In the genomic region with DNA sequence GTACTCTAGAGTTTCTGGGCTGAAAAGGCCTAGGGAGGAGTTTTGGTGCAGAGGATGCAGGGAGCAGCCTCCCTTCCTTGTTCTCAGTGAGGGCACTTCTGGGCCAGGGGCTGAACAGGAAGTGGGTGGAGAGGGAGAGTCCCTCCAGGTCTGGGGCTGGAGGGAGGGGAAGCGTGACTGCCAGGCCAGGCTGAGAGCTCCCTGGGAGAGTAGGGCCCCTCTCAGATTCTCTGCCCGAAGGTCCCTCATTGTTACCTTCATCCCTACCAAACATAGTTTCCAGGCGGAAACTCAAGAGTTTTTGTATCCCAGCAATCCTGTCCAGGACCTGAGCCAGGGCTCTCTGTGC, we compare ENCODE assay signal across 11 cellular contexts. TPM values are rescaled to one million over a fixed set of nuclear protein-coding genes. Genes with fewer than 3 reads are reported as not detected.
DNase-seq lines count a peak whose midpoint lies in the region; ATAC-seq lines count a peak whose summit lies in the region.
"Had no signal": no experiment of that assay in that cellular context is flagged by ENCODE, and none has a peak within 500 bp of the region (broad histone marks: within the 10 kb centered on the region; RNA-seq: fewer than 3 reads in every experiment).

No MANE protein-coding gene starts in this region.

- H3K4me1 Mint-ChIP-seq in CD4-positive, alpha-beta memory T cell: peaks cover 10 to 26% (median 16%) of the 10 kb centered on the region in 4 donors

- peak overlapping the region; percentile 7 for H3K18ac ChIP-seq in mesendoderm (ENCODE audit: low read length)

- peak overlapping the region in 3 of 7 donors; percentile 4 to 80 (median 25) for H3K27ac Mint-ChIP-seq in CD4-positive, alpha-beta memory T cell
- H3K27ac Mint-ChIP-seq: stimulated activated memory B cell treated with anti-CD40 and anti-IgM and Interleukin-4, amounts not matched to agents 10 μg/mL and 1 μg/mL and 100 μg/mL, for 72 hours had no signal

- H2BK120ac ChIP-seq in mesendoderm (ENCODE audit: low read depth, low read length): no peak overlapping the region

- no CpG with 5 or more reads among the region's 3 CpGs for WGBS in mesendoderm (ENCODE audit: extremely low coverage, insufficient coverage, low lambda C conversion rate)

- peak overlapping the region; percentile 33 for H2AK5ac ChIP-seq in mesendoderm (ENCODE audit: low read length)

- H3K23ac ChIP-seq in mesendoderm (ENCODE audit: low read length): no peak overlapping the region

- H3K9ac ChIP-seq in mesendoderm (ENCODE audit: low read length): peak overlapping the region; percentile 12

- POLR2A ChIA-PET in CD4-positive, alpha-beta memory T cell (lab: Charles Lee; ENCODE audit: partially characterized antibody): no interaction called here

- no peaks in the 10 kb centered on the region for H3K9me3 ChIP-seq in CD4-positive, alpha-beta memory T cell (ENCODE audit: control insufficient read depth in 1 of 2, low read length in 2 of 2)

- H3K27me3 ChIP-seq in mesendoderm (ENCODE audit: insufficient read depth, low read length, poor library complexity): no peaks in the 10 kb centered on the region
- H3K27me3 ChIP-seq in CD4-positive, alpha-beta memory T cell (ENCODE audit: insufficient read depth, low read length): no peaks in the 10 kb centered on the region

- no peak overlapping the region for H4K5ac ChIP-seq in mesendoderm (ENCODE audit: low read length)

- H3K9me3 Mint-ChIP-seq in CD4-positive, alpha-beta memory T cell: no peaks in the 10 kb centered on the region
- H3K9me3 Mint-ChIP-seq: stimulated activated memory B cell treated with anti-CD40 and anti-IgM and Interleukin-4, amounts not matched to agents 10 μg/mL and 1 μg/mL and 100 μg/mL, for 72 hours had no signal

- no peak overlapping the region for H2BK15ac ChIP-seq in mesendoderm (replicated peaks; ENCODE audit: low read depth)

- ATAC-seq in GM19455 (IDR thresholded peaks at IDR 0.05; ENCODE audit: unreplicated experiment) (no peak), GM18519 (IDR thresholded peaks at IDR 0.05; ENCODE audit: low FRiP score, unreplicated experiment) (no peak)
- ATAC-seq: stimulated activated memory B cell treated with anti-CD40 and anti-IgM and Interleukin-4, amounts not matched to agents 10 μg/mL and 1 μg/mL and 100 μg/mL, for 72 hours had no signal

- peak overlapping the region; percentile 27 for H2BK5ac ChIP-seq in mesendoderm (ENCODE audit: low read length)

- H3K4ac ChIP-seq in mesendoderm (ENCODE audit: low read depth, low read length): peak overlapping the region; percentile 39

- no peaks in the 10 kb centered on the region for H3K79me1 ChIP-seq in mesendoderm (ENCODE audit: low read length)

- H3K79me2 ChIP-seq in mesendoderm (ENCODE audit: control insufficient read depth, insufficient read depth, low read length): no peaks in the 10 kb centered on the region

- in situ Hi-C loops in ACHN (cut with HindIII; ENCODE audit: low pct_ligation_motif_present, low pct_unique_long_range_greater_than_20kb, low sequenced_read_pairs): no loop called here

- no peak overlapping the region for H3K4me3 ChIP-seq in mesendoderm (ENCODE audit: low read length)
- H3K4me3 ChIP-seq in CD4-positive, alpha-beta memory T cell (ENCODE audit: low read length in 2 of 2): no peak overlapping the region

- H3K36me3 ChIP-seq in mesendoderm (ENCODE audit: control insufficient read depth, insufficient read depth, low read length): no peaks in the 10 kb centered on the region
- H3K36me3 ChIP-seq in CD4-positive, alpha-beta memory T cell (ENCODE audit: insufficient read depth, low read length): no peaks in the 10 kb centered on the region

- DNase-seq in Daoy (ENCODE audit: low read depth): peak; percentile 58
- DNase-seq in GM19238 (ENCODE audit: insufficient read length, low spot score): peak; percentile 47
- peak; percentile 20 for DNase-seq in OCI-M1 (lab: John Stamatoyannopoulos, UW)
- DNase-seq in mesendoderm: peak; percentile 70
- no peak for DNase-seq in ACHN
- no peak for DNase-seq in CD4-positive, alpha-beta memory T cell
- DNase-seq: activated gamma-delta T cell, occipital lobe had no signal

- peak overlapping the region; percentile 63 for H3K56ac ChIP-seq in mesendoderm (ENCODE audit: low read length)

- H3K27ac ChIP-seq in mesendoderm (ENCODE audit: low read depth, low read length): no peak overlapping the region
- H3K27ac ChIP-seq in CD4-positive, alpha-beta memory T cell (ENCODE audit: low read depth, low read length): no peak overlapping the region

- H3K27me3 Mint-ChIP-seq in CD4-positive, alpha-beta memory T cell: no peaks in the 10 kb centered on the region
- H3K27me3 Mint-ChIP-seq: stimulated activated memory B cell treated with anti-CD40 and anti-IgM and Interleukin-4, amounts not matched to agents 10 μg/mL and 1 μg/mL and 100 μg/mL, for 72 hours had no signal

- intact Hi-C loops in CD4-positive, alpha-beta memory T cell (cut with micrococcal nuclease): no loop called here

- H3K4me3 Mint-ChIP-seq in CD4-positive, alpha-beta memory T cell: no peak overlapping the region
- H3K4me3 Mint-ChIP-seq: stimulated activated memory B cell treated with anti-CD40 and anti-IgM and Interleukin-4, amounts not matched to agents 10 μg/mL and 1 μg/mL and 100 μg/mL, for 72 hours had no signal

- CTCF ChIA-PET in CD4-positive, alpha-beta memory T cell (lab: Charles Lee; ENCODE audit: partially characterized antibody): interaction anchor here (1.5 kb wide), 1 partner anchor 51 kb away, joined by 4 read pairs; no protein-coding TSS in a partner anchor

- H3K4me1 ChIP-seq in mesendoderm (ENCODE audit: control insufficient read depth, low read depth, low read length): peaks cover 4% of the 10 kb centered on the region
- H3K4me1 ChIP-seq in CD4-positive, alpha-beta memory T cell (ENCODE audit: insufficient read depth, low read length): peaks cover 18% of the 10 kb centered on the region

- H3K36me3 Mint-ChIP-seq in CD4-positive, alpha-beta memory T cell: no peaks in the 10 kb centered on the region
- H3K36me3 Mint-ChIP-seq: stimulated activated memory B cell treated with anti-CD40 and anti-IgM and Interleukin-4, amounts not matched to agents 10 μg/mL and 1 μg/mL and 100 μg/mL, for 72 hours had no signal

- H3K4me2 ChIP-seq in mesendoderm (ENCODE audit: low read length): no peak overlapping the region

- H4K8ac ChIP-seq in mesendoderm (ENCODE audit: low read depth, low read length): no peak overlapping the region

RNA-seq across cellular contexts. Expression of a gene that starts 36.8 kb away (rescaled TPM):
- total RNA-seq in Daoy (2014; rRNA removed; shearing (Covaris generic)): 5.8 and 18.7 TPM in 2 replicates
- 12.3 TPM for polyA plus RNA-seq in mesendoderm (2013, experiment 1 of 2)
- polyA plus RNA-seq in mesendoderm (2013, experiment 2 of 2): 12.8 TPM
- 1 to 10 TPM; 8.1 to 8.4 TPM for total RNA-seq in CD4-positive, alpha-beta memory T cell
- polyA plus RNA-seq in CD4-positive, alpha-beta memory T cell: 10 to 100 TPM; 12.0 to 20.1 TPM

RNA-seq across cellular contexts. Expression of a gene that starts 41.8 kb away (rescaled TPM):
- total RNA-seq in Daoy (2014; rRNA removed; shearing (Covaris generic)): 0.17 TPM in 1 of 2 replicates, not detected in the other
- polyA plus RNA-seq in mesendoderm (2013, experiment 1 of 2): 0.63 TPM
- polyA plus RNA-seq in mesendoderm (2013, experiment 2 of 2): 0.56 TPM
- total RNA-seq in CD4-positive, alpha-beta memory T cell: under 1 TPM; 0.20 to 0.33 TPM
- polyA plus RNA-seq in CD4-positive, alpha-beta memory T cell: under 1 TPM in 1 of 2 donors, not detected in 1; 0.14 TPM

Comparison
In these comparisons a context has a peak if more than half of its experiments do, and no peak if none do; other contexts are left out.
1. DNase-seq: peak in Daoy (single experiment), GM19238 (single experiment), OCI-M1 (single experiment) and mesendoderm (single experiment); none in ACHN (single experiment) and CD4-positive, alpha-beta memory T cell (0 of 5).